ENCODE assay signal across 25 cellular contexts in the genomic region with DNA sequence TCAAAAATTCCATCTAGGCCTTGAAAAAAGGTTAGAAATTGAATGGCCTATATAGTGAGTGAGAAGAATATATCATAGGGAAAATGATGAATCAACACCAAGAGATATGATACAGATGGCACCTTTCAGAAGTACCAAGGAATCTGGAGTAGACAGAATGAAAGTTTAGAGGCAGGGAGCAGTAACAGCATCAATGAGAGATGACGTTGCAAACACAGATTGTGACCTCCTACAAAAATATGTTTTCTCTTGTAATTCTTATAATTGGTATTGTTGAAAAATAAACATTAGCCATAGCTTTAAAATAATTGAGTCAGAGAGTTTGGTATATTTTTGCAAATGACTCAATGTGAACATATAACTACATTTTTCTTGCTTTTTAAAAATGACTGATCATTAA.
DNase-seq lines count a peak whose midpoint lies in the region; ATAC-seq, FAIRE-seq and TF ChIP-seq lines count a peak whose summit lies in the region.
"Had no signal": no experiment of that assay in that cellular context is flagged by ENCODE, and none has a peak within 500 bp of the region (broad histone marks: within the 10 kb centered on the region; RNA-seq: fewer than 3 reads in every experiment).

No MANE protein-coding gene starts in this region.

- no peak overlapping the region for H3K4me3 Mint-ChIP-seq in HFFc6
- H3K4me3 Mint-ChIP-seq: B cell, CD14-positive monocyte, T-cell had no signal

- no peak for ATAC-seq in GM18511 (IDR thresholded peaks at IDR 0.05; ENCODE audit: unreplicated experiment)
- ATAC-seq: K562, T-cell had no signal

- peaks cover 5% of the 10 kb centered on the region; the same call in 1 of the 2 replicates for H3K9me3 Mint-ChIP-seq in HFFc6
- H3K9me3 Mint-ChIP-seq: T-cell had no signal

- peaks cover 21% of the 10 kb centered on the region for H3K36me3 Mint-ChIP-seq in HFFc6 (ENCODE audit: low read depth)
- H3K36me3 Mint-ChIP-seq: CD14-positive monocyte, T-cell had no signal

- H3K27me3 Mint-ChIP-seq in HFFc6 (ENCODE audit: insufficient read depth) = no peaks in the 10 kb centered on the region
- H3K27me3 Mint-ChIP-seq: B cell, T-cell had no signal

- peak overlapping the region; percentile 73 for H3K27ac Mint-ChIP-seq in HFFc6
- H3K27ac Mint-ChIP-seq: B cell, CD14-positive monocyte, T-cell had no signal

- no peak for TF ChIP-seq CTCF in HFFc6 (IDR thresholded peaks at IDR 0.05)
- no peak for TF ChIP-seq CTCF in foreskin fibroblast (IDR thresholded peaks at IDR 0.05; ENCODE audit: low read depth, low read length)

- H3K4me3 ChIP-seq in foreskin fibroblast (ENCODE audit: low read depth in 1 of 2, low read length in 2 of 2) = no peak overlapping the region
- H3K4me3 ChIP-seq: K562, MG63, Peyer's patch, SJCRH30 had no signal

- DNase-seq in AG08396 (ENCODE audit: low spot score) (peak; percentile 4), HFFc6 (peak; percentile 15), foreskin fibroblast (peak; percentile 27 to 54), NCI-H146 treated with DMSO at 0.1 percent for 48 hours (lab: John Stamatoyannopoulos, UW; ENCODE audit: unreplicated experiment) (no peak), NCI-H1930 (lab: John Stamatoyannopoulos, UW) (no peak), UCSD-AML1 (lab: John Stamatoyannopoulos, UW; ENCODE audit: unreplicated experiment) (no peak)
- DNase-seq: 8988T, DMS53, MG63, NCI-H1417 treated with DMSO at 0.1 percent for 48 hours, NCI-H2029, NCI-H345, NCI-H524 treated with DMSO at 0.1 percent for 48 hours, NCI-H82, Peyer's patch, SJCRH30, T-cell had no signal

- FAIRE-seq in endometrium (lab: Jason Lieb, UNC) = peak; percentile 18
- FAIRE-seq: D721Med, GM12891, H1, K562 had no signal

- H3K4me1 Mint-ChIP-seq in HFFc6 (ENCODE audit: low read depth) = peaks cover 41% of the 10 kb centered on the region
- H3K4me1 Mint-ChIP-seq: B cell, CD14-positive monocyte, T-cell had no signal

Comparison
In these comparisons a context has a peak if more than half of its experiments do, and no peak if none do; other contexts are left out.
1. DNase-seq: peak in AG08396 (single experiment), HFFc6 (single experiment) and foreskin fibroblast (2 of 2); none in NCI-H146 treated with DMSO at 0.1 percent for 48 hours (single experiment), NCI-H1930 (0 of 2) and UCSD-AML1 (single experiment).